ENCODE assay signal across 12 cellular contexts in genomic region chr5:122907238-122907637, GRCh38.
A peak's percentile ranks its signal among the peaks of the same experiment; 100 is the strongest.
DNase-seq lines count a peak whose midpoint lies in the region; ATAC-seq and TF ChIP-seq lines count a peak whose summit lies in the region.
"Had no signal": no experiment of that assay in that cellular context is flagged by ENCODE, and none has a peak within 500 bp of the region (broad histone marks: within the 10 kb centered on the region; RNA-seq: fewer than 3 reads in every experiment).

No MANE protein-coding gene starts in this region.

- H3K9me3 ChIP-seq in HUES48 (ENCODE audit: control insufficient read depth, insufficient read depth, low read length): no peaks in the 10 kb centered on the region
- no peaks in the 10 kb centered on the region for H3K9me3 ChIP-seq in heart right ventricle

- H3K4me1 ChIP-seq in HUES48 (ENCODE audit: control insufficient read depth, insufficient read depth, low read length) (peaks cover 14% of the 10 kb centered on the region), heart right ventricle (peaks cover 0 to 21% (median 7%) of the 10 kb centered on the region in 9 donors)
- H3K4me1 ChIP-seq: parathyroid adenoma had no signal

- ATAC-seq in heart right ventricle: no peak

- intact Hi-C loops in heart right ventricle (cut with DNase I): loop anchor here in 2 of 10 donors (5.0 kb wide), 2 partner anchors 130 to 445 kb away; partner anchors contain the start of gene PPIC (in 1 of the 2)

- H3K36me3 ChIP-seq in HUES48 (ENCODE audit: control insufficient read depth, insufficient read depth, low read length): no peaks in the 10 kb centered on the region
- H3K36me3 ChIP-seq in brain microvascular endothelial cell (replicated peaks): no peaks in the 10 kb centered on the region
- H3K36me3 ChIP-seq in heart right ventricle: peaks cover 0 to 3% (median 0%) of the 10 kb centered on the region in 9 donors

- peak; percentile 47 for DNase-seq in AG08395 (ENCODE audit: low spot score)
- peak; percentile 24 for DNase-seq in brain microvascular endothelial cell
- DNase-seq in kidney glomerular epithelial cell (lab: John Stamatoyannopoulos, UW): peak; percentile 25
- no peak for DNase-seq in activated T-cell treated with anti-CD3 and anti-CD28 coated beads, Interleukin-2, amount 50 U/mL, for 48 hours
- no peak for DNase-seq in heart right ventricle
- DNase-seq in foreskin melanocyte: no peak
- no peak for DNase-seq in erythroblast (lab: John Stamatoyannopoulos, UW)
- DNase-seq: AML-193, DND-41, NCI-H446 had no signal

- H3K27ac ChIP-seq in HUES48 (ENCODE audit: low read depth, low read length) (peak overlapping the region; percentile 53), brain microvascular endothelial cell (no peak overlapping the region), heart right ventricle (no peak overlapping the region)
- H3K27ac ChIP-seq: parathyroid adenoma had no signal

- H3K4me3 ChIP-seq in HUES48 (ENCODE audit: low read depth, low read length): no peak overlapping the region
- no peak overlapping the region for H3K4me3 ChIP-seq in brain microvascular endothelial cell (ENCODE audit: low read depth, low read length)
- no peak overlapping the region for H3K4me3 ChIP-seq in heart right ventricle

- TF ChIP-seq CTCF in brain microvascular endothelial cell (IDR thresholded peaks at IDR 0.05; ENCODE audit: low read depth, low read length, missing control alignments) (no peak), heart right ventricle (IDR thresholded peaks at IDR 0.05) (no peak)

- TF ChIP-seq POLR2A in erythroblast (IDR thresholded peaks at IDR 0.05; ENCODE audit: low read length): no peak

- H3K9ac ChIP-seq in HUES48 (ENCODE audit: low read depth, low read length): no peak overlapping the region
- H3K9ac ChIP-seq: parathyroid adenoma had no signal

- in situ Hi-C loops in brain microvascular endothelial cell (cut with HindIII; ENCODE audit: low pct_ligation_motif_present, low sequenced_read_pairs): no loop called here

- H3K27me3 ChIP-seq in HUES48 (ENCODE audit: control insufficient read depth, insufficient read depth, low read length) (no peaks in the 10 kb centered on the region), brain microvascular endothelial cell (replicated peaks) (no peaks in the 10 kb centered on the region), heart right ventricle (no peaks in the 10 kb centered on the region)

- 60 to 64% methylated on average over 4 of the region's 4 CpGs for WGBS in heart right ventricle, 2 donors

Comparison
In these comparisons a context has a peak if more than half of its experiments do, and no peak if none do; other contexts are left out.
1. DNase-seq: peak in AG08395 (single experiment), brain microvascular endothelial cell (single experiment) and kidney glomerular epithelial cell (single experiment); none in activated T-cell treated with anti-CD3 and anti-CD28 coated beads, Interleukin-2, amount 50 U/mL, for 48 hours (0 of 2), heart right ventricle (0 of 2), foreskin melanocyte (single experiment) and erythroblast (0 of 2).